ENCODE assay signal across 8 cellular contexts in the genomic region with DNA sequence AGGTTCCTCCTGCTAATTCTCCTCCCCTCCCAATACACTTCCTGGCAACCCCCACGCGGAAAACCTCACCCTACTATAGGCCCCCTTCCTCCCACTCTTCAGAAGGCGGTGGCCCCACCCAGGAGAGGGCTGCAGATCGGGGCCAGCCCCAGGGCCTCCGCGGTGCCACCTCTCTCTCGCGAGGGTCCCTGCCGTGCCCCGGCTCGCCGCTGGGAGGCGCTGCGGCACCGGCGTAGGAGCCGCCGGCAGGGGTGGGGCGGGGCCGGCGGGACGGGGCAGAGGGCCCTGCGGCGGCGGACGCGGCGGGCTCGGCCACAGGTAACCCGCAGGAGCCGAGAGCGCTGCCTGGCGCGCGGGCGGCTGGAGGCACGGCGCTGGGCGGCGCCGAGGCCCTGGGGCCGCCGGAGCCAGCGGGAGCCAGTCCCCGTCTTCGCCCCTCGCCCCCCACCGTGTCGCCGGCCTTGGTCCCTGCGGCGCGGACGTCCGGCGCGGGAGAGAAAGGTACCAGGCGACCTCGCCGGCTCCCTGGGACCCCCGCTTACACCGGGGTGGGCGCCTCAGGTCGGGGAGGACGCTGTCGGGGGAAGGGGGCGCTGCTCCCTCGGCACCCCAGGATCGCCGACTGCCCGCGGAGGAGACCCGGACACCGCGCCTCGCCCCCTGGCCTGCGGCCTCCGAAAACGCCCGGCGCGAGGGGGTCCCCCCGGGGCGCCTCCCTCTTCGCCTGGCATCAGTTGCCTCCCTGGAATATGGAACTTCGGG. TPM values are rescaled to one million over a fixed set of nuclear protein-coding genes. Genes with fewer than 3 reads are reported as not detected.
DNase-seq lines count a peak whose midpoint lies in the region; ATAC-seq lines count a peak whose summit lies in the region.

A gene (plus strand): TSS at position 278 of the 762 bp plus-strand sequence. CDS start 133,825 bp downstream, outside the sequence.

- H3K27ac ChIP-seq in mesenchymal stem cell (ENCODE audit: low read length, poor library complexity, severe bottlenecking): no peak within 1 kb of the TSS

- H4K8ac ChIP-seq in mesenchymal stem cell (ENCODE audit: low read length): peak within 1 kb of the TSS; percentile 6

- no peak within 1 kb of the TSS for H2AK5ac ChIP-seq in mesenchymal stem cell (ENCODE audit: low read length, severe bottlenecking)

- H3K27ac Mint-ChIP-seq in activated CD4-positive, alpha-beta memory T cell treated with anti-CD3 and anti-CD28 coated beads, Interleukin-2, amount 10 ng/mL, durations not matched to agents 7 days and 5 days: peak within 1 kb of the TSS; percentile 42

- H3K9me3 ChIP-seq in mesenchymal stem cell (ENCODE audit: control insufficient read depth, low read length): no peaks in the 10 kb centered on the region

- H3K36me3 Mint-ChIP-seq in activated CD4-positive, alpha-beta memory T cell treated with anti-CD3 and anti-CD28 coated beads, Interleukin-2, amount 10 ng/mL, durations not matched to agents 7 days and 5 days (ENCODE audit: low read depth): no peaks in the 10 kb centered on the region

- H2BK12ac ChIP-seq in mesenchymal stem cell (ENCODE audit: low read length in 2 of 2): peak within 1 kb of the TSS in 1 of 2 experiments; percentile 48

- H3K4ac ChIP-seq in mesenchymal stem cell (ENCODE audit: low read depth in 1 of 2, low read length in 2 of 2): no peak within 1 kb of the TSS

- POLR2A ChIA-PET in activated CD4-positive, alpha-beta memory T cell treated with anti-CD3 and anti-CD28 coated beads, Interleukin-2, amount 10 ng/mL, durations not matched to agents 7 days and 5 days (lab: Charles Lee): interaction anchor here (1.2 to 1.5 kb wide), 3 partner anchors 60 to 206 kb away, joined by 3 to 5 read pairs (median 5); a partner anchor contains a TSS

- CTCF ChIA-PET in activated CD4-positive, alpha-beta memory T cell treated with anti-CD3 and anti-CD28 coated beads, Interleukin-2, amount 10 ng/mL, durations not matched to agents 7 days and 5 days (lab: Charles Lee): interaction anchor here (0.5 to 3.6 kb wide), 35 partner anchors 9 to 507 kb away, joined by 3 to 54 read pairs (median 4); a partner anchor contains a TSS

- H3K14ac ChIP-seq in mesenchymal stem cell (ENCODE audit: low read length in 2 of 2): peak within 1 kb of the TSS in 1 of 2 experiments; percentile 28

- H3K4me1 ChIP-seq in mesenchymal stem cell (ENCODE audit: control insufficient read depth, insufficient read depth, low read depth, low read length): peaks cover 10% of the 10 kb centered on the region

- H2BK120ac ChIP-seq in mesenchymal stem cell (ENCODE audit: low read depth, low read length): no peak within 1 kb of the TSS

- H2AFZ ChIP-seq in mesenchymal stem cell (ENCODE audit: low read depth, low read length): peak within 1 kb of the TSS; percentile 89

- peak within 1 kb of the TSS; percentile 75 for H3K4me3 Mint-ChIP-seq in activated CD4-positive, alpha-beta memory T cell treated with anti-CD3 and anti-CD28 coated beads, Interleukin-2, amount 10 ng/mL, durations not matched to agents 7 days and 5 days

- H2BK5ac ChIP-seq in mesenchymal stem cell (ENCODE audit: low read depth, low read length, poor library complexity, severe bottlenecking): no peak within 1 kb of the TSS

- under 1% methylated on average over 52 of the region's 86 CpGs for WGBS in mesenchymal stem cell

- peaks cover 13% of the 10 kb centered on the region for H3K4me1 Mint-ChIP-seq in activated CD4-positive, alpha-beta memory T cell treated with anti-CD3 and anti-CD28 coated beads, Interleukin-2, amount 10 ng/mL, durations not matched to agents 7 days and 5 days

- H3K27me3 Mint-ChIP-seq in activated CD4-positive, alpha-beta memory T cell treated with anti-CD3 and anti-CD28 coated beads, Interleukin-2, amount 10 ng/mL, durations not matched to agents 7 days and 5 days: peaks cover 43% of the 10 kb centered on the region

- DNase-seq in AG08396 (ENCODE audit: low spot score) (peak; percentile 90), NCI-H446 treated with DMSO at 0.1 percent for 48 hours (lab: John Stamatoyannopoulos, UW) (peak; percentile 19), mesenchymal stem cell (peak; percentile 47)
- peak; percentile 83 for DNase-seq in activated CD4-positive, alpha-beta memory T cell treated with anti-CD3 and anti-CD28 coated beads, Interleukin-2, amount 10 ng/mL, durations not matched to agents 7 days and 5 days
- DNase-seq in effector CD8-positive, alpha-beta T cell (lab: John Stamatoyannopoulos, UW): peak; percentile 76
- DNase-seq in stimulated activated CD8-positive, alpha-beta memory T cell treated with anti-CD3 and anti-CD28 coated beads, Interleukin-15, amount 100 ng/mL, for 1 hour (ENCODE audit: low read depth): peak; percentile 63

- H3K9me3 Mint-ChIP-seq in activated CD4-positive, alpha-beta memory T cell treated with anti-CD3 and anti-CD28 coated beads, Interleukin-2, amount 10 ng/mL, durations not matched to agents 7 days and 5 days: no peaks in the 10 kb centered on the region

- H3K4me2 ChIP-seq in mesenchymal stem cell (ENCODE audit: low read length, poor library complexity, severe bottlenecking): peak within 1 kb of the TSS; percentile 98

- H3K18ac ChIP-seq in mesenchymal stem cell (ENCODE audit: low read depth in 1 of 2, low read length in 2 of 2): peak within 1 kb of the TSS in 1 of 2 experiments; percentile 68

- H4K91ac ChIP-seq in mesenchymal stem cell (ENCODE audit: low read length): no peak within 1 kb of the TSS

- no peaks in the 10 kb centered on the region for H3K79me1 ChIP-seq in mesenchymal stem cell (replicated peaks; ENCODE audit: low read length, poor library complexity, severe bottlenecking)

- ATAC-seq in GM18858 (IDR thresholded peaks at IDR 0.05; ENCODE audit: unreplicated experiment) (peak; percentile 73), HG03095 (IDR thresholded peaks at IDR 0.05; ENCODE audit: unreplicated experiment) (peak; percentile 89)

- peak within 1 kb of the TSS; percentile 77 for H2BK15ac ChIP-seq in mesenchymal stem cell (ENCODE audit: low read depth, poor library complexity, severe bottlenecking)

- H3K9ac ChIP-seq in mesenchymal stem cell (ENCODE audit: low read length): peak within 1 kb of the TSS; percentile 74

- peak within 1 kb of the TSS; percentile 80 to 81 for H3K4me3 ChIP-seq in mesenchymal stem cell (ENCODE audit: insufficient read depth in 1 of 2, low read depth in 1 of 2, low read length in 2 of 2)

- peaks cover 11 to 13% of the 10 kb centered on the region in 2 experiments for H3K27me3 ChIP-seq in mesenchymal stem cell (ENCODE audit: control insufficient read depth in 1 of 2, insufficient read depth in 1 of 2, low read length in 2 of 2)

- H3K36me3 ChIP-seq in mesenchymal stem cell (ENCODE audit: control insufficient read depth in 1 of 2, insufficient read depth in 2 of 2, low read depth in 1 of 2, low read length in 2 of 2): no peaks in the 10 kb centered on the region

- H3K23ac ChIP-seq in mesenchymal stem cell (ENCODE audit: low read length in 2 of 2): no peak within 1 kb of the TSS

RNA-seq across cellular contexts. Expression of the gene that starts here (rescaled TPM):
- total RNA-seq in activated CD4-positive, alpha-beta memory T cell treated with anti-CD3 and anti-CD28 coated beads, Interleukin-2, amount 10 ng/mL, durations not matched to agents 7 days and 5 days: 1 to 10 TPM; 4.2 to 4.8 TPM
- 1.5 TPM for polyA plus RNA-seq in mesenchymal stem cell (2013, experiment 1 of 2)
- 1.5 TPM for polyA plus RNA-seq in mesenchymal stem cell (2013, experiment 2 of 2)

Comparison
In these comparisons a context has a peak if more than half of its experiments do, and no peak if none do; other contexts are left out.
1. DNase-seq: peak in every context shown above with its lines; median percentile 90 in AG08396; 83 in activated CD4-positive, alpha-beta memory T cell treated with anti-CD3 and anti-CD28 coated beads, Interleukin-2, amount 10 ng/mL, durations not matched to agents 7 days and 5 days; 76 in effector CD8-positive, alpha-beta T cell; 63 in stimulated activated CD8-positive, alpha-beta memory T cell treated with anti-CD3 and anti-CD28 coated beads, Interleukin-15, amount 100 ng/mL, for 1 hour; 47 in mesenchymal stem cell; 19 in NCI-H446 treated with DMSO at 0.1 percent for 48 hours.